ENCODE assay signal across 2 cellular contexts in the genomic region with DNA sequence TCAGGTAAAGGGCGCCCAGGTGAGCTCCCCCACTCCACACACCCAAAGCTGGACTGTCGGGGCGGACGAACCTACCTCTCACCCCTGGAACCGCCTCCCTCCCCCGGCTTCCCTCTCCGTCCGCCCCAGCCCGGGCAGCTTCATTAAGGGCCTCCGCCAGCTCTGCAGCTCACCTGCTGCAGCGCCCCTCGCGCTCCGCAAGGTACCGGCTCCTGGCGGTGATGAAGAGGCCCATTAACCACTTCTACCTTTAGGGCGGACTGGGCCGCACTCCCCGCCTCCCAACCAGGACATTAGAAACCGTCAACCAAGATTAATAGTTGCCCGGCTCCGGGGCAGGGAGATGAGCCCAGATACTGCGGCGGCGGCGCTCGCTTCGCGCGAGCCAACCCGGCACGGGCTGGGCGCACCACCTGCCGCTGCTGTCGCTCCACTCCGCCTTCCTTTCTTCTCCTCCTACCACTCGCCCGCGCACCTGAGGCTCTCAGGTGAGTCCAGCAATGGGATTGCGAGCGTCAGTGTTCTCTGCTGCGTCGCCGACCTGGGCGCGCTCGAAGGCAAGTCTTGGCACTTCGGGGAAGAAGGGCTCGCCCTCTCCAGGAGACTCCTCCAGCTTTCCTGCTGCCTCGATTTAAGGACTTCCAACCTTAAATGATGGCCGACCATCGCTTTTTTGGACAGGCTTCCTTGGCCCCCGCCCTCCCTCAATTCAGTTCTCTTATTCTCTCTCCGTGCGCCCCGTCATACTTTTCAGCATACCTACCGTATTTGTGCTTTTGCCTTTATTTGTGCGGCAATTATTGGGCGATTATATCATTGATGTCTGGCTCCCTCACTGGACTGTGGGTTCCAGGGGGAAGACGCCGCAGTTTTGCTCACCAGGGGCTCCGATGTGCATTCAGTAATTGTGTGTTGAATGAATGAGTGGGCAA.
A peak's percentile ranks its signal among the peaks of the same experiment; 100 is the strongest.
TF ChIP-seq lines count a peak whose summit lies in the region.

No MANE protein-coding gene starts in this region.

TF ChIP-seq in GM23338, 12 proteins besides CTCF, POLR2A, EP300 and RAD21:
- TF ChIP-seq, protein P1, sequence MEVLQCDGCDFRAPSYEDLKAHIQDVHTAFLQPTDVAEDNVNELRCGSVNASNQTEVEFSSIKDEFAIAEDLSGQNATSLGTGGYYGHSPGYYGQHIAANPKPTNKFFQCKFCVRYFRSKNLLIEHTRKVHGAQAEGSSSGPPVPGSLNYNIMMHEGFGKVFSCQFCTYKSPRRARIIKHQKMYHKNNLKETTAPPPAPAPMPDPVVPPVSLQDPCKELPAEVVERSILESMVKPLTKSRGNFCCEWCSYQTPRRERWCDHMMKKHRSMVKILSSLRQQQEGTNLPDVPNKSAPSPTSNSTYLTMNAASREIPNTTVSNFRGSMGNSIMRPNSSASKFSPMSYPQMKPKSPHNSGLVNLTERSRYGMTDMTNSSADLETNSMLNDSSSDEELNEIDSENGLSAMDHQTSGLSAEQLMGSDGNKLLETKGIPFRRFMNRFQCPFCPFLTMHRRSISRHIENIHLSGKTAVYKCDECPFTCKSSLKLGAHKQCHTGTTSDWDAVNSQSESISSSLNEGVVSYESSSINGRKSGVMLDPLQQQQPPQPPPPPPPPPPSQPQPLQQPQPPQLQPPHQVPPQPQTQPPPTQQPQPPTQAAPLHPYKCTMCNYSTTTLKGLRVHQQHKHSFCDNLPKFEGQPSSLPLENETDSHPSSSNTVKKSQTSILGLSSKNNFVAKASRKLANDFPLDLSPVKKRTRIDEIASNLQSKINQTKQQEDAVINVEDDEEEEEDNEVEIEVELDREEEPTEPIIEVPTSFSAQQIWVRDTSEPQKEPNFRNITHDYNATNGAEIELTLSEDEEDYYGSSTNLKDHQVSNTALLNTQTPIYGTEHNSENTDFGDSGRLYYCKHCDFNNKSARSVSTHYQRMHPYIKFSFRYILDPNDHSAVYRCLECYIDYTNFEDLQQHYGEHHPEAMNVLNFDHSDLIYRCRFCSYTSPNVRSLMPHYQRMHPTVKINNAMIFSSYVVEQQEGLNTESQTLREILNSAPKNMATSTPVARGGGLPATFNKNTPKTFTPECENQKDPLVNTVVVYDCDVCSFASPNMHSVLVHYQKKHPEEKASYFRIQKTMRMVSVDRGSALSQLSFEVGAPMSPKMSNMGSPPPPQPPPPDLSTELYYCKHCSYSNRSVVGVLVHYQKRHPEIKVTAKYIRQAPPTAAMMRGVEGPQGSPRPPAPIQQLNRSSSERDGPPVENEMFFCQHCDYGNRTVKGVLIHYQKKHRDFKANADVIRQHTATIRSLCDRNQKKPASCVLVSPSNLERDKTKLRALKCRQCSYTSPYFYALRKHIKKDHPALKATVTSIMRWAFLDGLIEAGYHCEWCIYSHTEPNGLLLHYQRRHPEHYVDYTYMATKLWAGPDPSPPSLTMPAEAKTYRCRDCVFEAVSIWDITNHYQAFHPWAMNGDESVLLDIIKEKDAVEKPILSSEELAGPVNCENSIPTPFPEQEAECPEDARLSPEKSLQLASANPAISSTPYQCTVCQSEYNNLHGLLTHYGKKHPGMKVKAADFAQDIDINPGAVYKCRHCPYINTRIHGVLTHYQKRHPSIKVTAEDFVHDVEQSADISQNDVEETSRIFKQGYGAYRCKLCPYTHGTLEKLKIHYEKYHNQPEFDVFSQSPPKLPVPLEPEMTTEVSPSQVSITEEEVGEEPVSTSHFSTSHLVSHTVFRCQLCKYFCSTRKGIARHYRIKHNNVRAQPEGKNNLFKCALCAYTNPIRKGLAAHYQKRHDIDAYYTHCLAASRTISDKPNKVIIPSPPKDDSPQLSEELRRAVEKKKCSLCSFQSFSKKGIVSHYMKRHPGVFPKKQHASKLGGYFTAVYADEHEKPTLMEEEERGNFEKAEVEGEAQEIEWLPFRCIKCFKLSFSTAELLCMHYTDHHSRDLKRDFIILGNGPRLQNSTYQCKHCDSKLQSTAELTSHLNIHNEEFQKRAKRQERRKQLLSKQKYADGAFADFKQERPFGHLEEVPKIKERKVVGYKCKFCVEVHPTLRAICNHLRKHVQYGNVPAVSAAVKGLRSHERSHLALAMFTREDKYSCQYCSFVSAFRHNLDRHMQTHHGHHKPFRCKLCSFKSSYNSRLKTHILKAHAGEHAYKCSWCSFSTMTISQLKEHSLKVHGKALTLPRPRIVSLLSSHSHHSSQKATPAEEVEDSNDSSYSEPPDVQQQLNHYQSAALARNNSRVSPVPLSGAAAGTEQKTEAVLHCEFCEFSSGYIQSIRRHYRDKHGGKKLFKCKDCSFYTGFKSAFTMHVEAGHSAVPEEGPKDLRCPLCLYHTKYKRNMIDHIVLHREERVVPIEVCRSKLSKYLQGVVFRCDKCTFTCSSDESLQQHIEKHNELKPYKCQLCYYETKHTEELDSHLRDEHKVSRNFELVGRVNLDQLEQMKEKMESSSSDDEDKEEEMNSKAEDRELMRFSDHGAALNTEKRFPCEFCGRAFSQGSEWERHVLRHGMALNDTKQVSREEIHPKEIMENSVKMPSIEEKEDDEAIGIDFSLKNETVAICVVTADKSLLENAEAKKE (CRISPR knock-in tag; IDR thresholded peaks at IDR 0.05) = no peak
- TF ChIP-seq EZH2 (IDR thresholded peaks at IDR 0.05; ENCODE audit: low read depth, unreplicated experiment) = peak; percentile 58

TF ChIP-seq in endothelial cell of umbilical vein, 7 proteins besides CTCF, POLR2A, EP300 and RAD21:
- no peak for TF ChIP-seq POLR2AphosphoS5 (IDR thresholded peaks at IDR 0.05; ENCODE audit: insufficient read depth, low read depth, low read length)
- peak; percentile 95 for TF ChIP-seq EZH2 (IDR thresholded peaks at IDR 0.05; ENCODE audit: borderline replicate concordance, low read depth, low read length, severe bottlenecking)
